28 cellular contexts compared by ENCODE assay signal in genomic region chr7:106608664-106609063, GRCh38. TPM values are rescaled to one million over a fixed set of nuclear protein-coding genes. Genes with fewer than 3 reads are reported as not detected.
DNase-seq lines count a peak whose midpoint lies in the region; FAIRE-seq and TF ChIP-seq lines count a peak whose summit lies in the region.
"Had no signal": no experiment of that assay in that cellular context is flagged by ENCODE, and none has a peak within 500 bp of the region (broad histone marks: within the 10 kb centered on the region; RNA-seq: fewer than 3 reads in every experiment).

No MANE protein-coding gene starts in this region.

- H3K9me3 ChIP-seq in Peyer's patch (peaks cover 0 to 4% (median 0%) of the 10 kb centered on the region in 4 donors), keratinocyte (ENCODE audit: control insufficient read depth, low read depth, low read length) (no peaks in the 10 kb centered on the region), trophoblast cell (ENCODE audit: insufficient read depth, low read depth, low read length) (no peaks in the 10 kb centered on the region)
- H3K9me3 ChIP-seq: BE2C, suprapubic skin, uterus had no signal

- no peak overlapping the region for H4K12ac ChIP-seq in trophoblast cell (ENCODE audit: low read depth, low read length)

- H3K4me2 ChIP-seq in keratinocyte (ENCODE audit: control insufficient read depth, extremely low read depth, insufficient read depth, low read depth, low read length): no peak overlapping the region
- H3K4me2 ChIP-seq in trophoblast cell (ENCODE audit: low read length): no peak overlapping the region
- H3K4me2 ChIP-seq: KMS-11 had no signal

- no peak for DNase-seq in Calu3
- peak in 2 of 3 donors; percentile 57 to 75 for DNase-seq in Peyer's patch
- DNase-seq in keratinocyte (ENCODE audit: low read depth, low spot score): no peak
- no peak for DNase-seq in trophoblast cell
- no peak for DNase-seq in T-helper 1 cell
- no peak for DNase-seq in kidney glomerular epithelial cell (lab: John Stamatoyannopoulos, UW)
- DNase-seq in HuH-7 (ENCODE audit: low spot score): no peak
- no peak for DNase-seq in amniotic stem cell (lab: John Stamatoyannopoulos, UW)
- DNase-seq: activated CD4-positive, alpha-beta T cell treated with anti-CD3 and anti-CD28 coated beads for 4 hours; BE2C; CD8-positive, alpha-beta T cell; effector CD8-positive, alpha-beta T cell; left ventricle myocardium superior; MM.1S; NCI-H2081; NCI-H345; NCI-H69; SHP77 treated with DMSO at 0.1 percent for 48 hours; stimulated activated naive CD4-positive, alpha-beta T cell treated with Interleukin-2 at 50 U/mL for 16 hours; T1000; uterus; WERI-Rb-1 had no signal

- dilution Hi-C loops in keratinocyte (cut with MboI; ENCODE audit: extremely low pct_ligation_motif_present, low sequenced_read_pairs): no loop called here

- H3K4me1 ChIP-seq in Peyer's patch (peaks cover 0 to 18% (median 0%) of the 10 kb centered on the region in 4 donors), keratinocyte (ENCODE audit: control insufficient read depth, extremely low read depth, insufficient read depth, low read length) (peaks cover 24% of the 10 kb centered on the region), trophoblast cell (ENCODE audit: control insufficient read depth in 1 of 2, insufficient read depth in 2 of 2, low read length in 2 of 2) (no peaks in the 10 kb centered on the region)
- H3K4me1 ChIP-seq: suprapubic skin, uterus had no signal

- no peaks in the 10 kb centered on the region for H4K20me1 ChIP-seq in keratinocyte (ENCODE audit: control insufficient read depth, extremely low read depth, insufficient read depth, low read length)

- no peak overlapping the region for H2AK5ac ChIP-seq in trophoblast cell (ENCODE audit: low read length)

- peak overlapping the region; percentile 32 for H3K27ac Mint-ChIP-seq in Calu3 (ENCODE audit: unreplicated experiment)
- H3K27ac Mint-ChIP-seq: activated naive CD4-positive, alpha-beta T cell treated with anti-CD3 and anti-CD28 coated beads, Interleukin-2, amount 50 U/mL, for 24 hours; CD8-positive, alpha-beta T cell; nephron had no signal

- intact Hi-C loops in Calu3 (cut with micrococcal nuclease; ENCODE audit: unreplicated experiment): no loop called here

- H3K14ac ChIP-seq in trophoblast cell (ENCODE audit: low read length): no peak overlapping the region

- H4K8ac ChIP-seq in trophoblast cell (ENCODE audit: low read depth, low read length): no peak overlapping the region

- H3K23ac ChIP-seq in trophoblast cell (ENCODE audit: low read length): no peak overlapping the region

- H3K9me1 ChIP-seq in keratinocyte (ENCODE audit: control insufficient read depth, extremely low read depth, insufficient read depth, low read length): no peaks in the 10 kb centered on the region

- no peak overlapping the region for H2BK120ac ChIP-seq in trophoblast cell (ENCODE audit: insufficient read depth, low read length, poor library complexity)

- WGBS in trophoblast cell (ENCODE audit: extremely low coverage, insufficient coverage, insufficient read length): no CpG with 5 or more reads among the region's 1 CpG

- H3K18ac ChIP-seq in trophoblast cell (ENCODE audit: low read length): no peak overlapping the region

- TF ChIP-seq CTCF in Calu3 (IDR thresholded peaks at IDR 0.05; ENCODE audit: unreplicated experiment) (no peak), Peyer's patch (IDR thresholded peaks at IDR 0.05) (no peak), keratinocyte (optimal IDR thresholded peaks at IDR 0.05 in 1 of 3, IDR thresholded peaks at IDR 0.05 in 1 of 3, conservative IDR thresholded peaks at IDR 0.05 in 1 of 3; ENCODE audit: extremely low read depth in 1 of 3, insufficient read depth in 2 of 3, low read length in 3 of 3) (no peak)

- no TSS peak for BruUV-seq in Calu3 (replicated peaks; lab: Mats Ljungman, UMichigan)

- no peak for TF ChIP-seq POLR2A in Peyer's patch (IDR thresholded peaks at IDR 0.05)

- H2AFZ ChIP-seq in keratinocyte (ENCODE audit: control insufficient read depth, low read length): peak overlapping the region; percentile 1
- H2AFZ ChIP-seq in trophoblast cell (ENCODE audit: insufficient read depth, low read length, poor library complexity): no peak overlapping the region

- H3K4me3 ChIP-seq in Peyer's patch (no peak overlapping the region), keratinocyte (ENCODE audit: control insufficient read depth in 2 of 3, extremely low read depth in 1 of 3, insufficient read depth in 2 of 3, low read depth in 1 of 3, low read length in 3 of 3) (no peak overlapping the region), trophoblast cell (ENCODE audit: low read depth, low read length) (no peak overlapping the region)
- H3K4me3 ChIP-seq: suprapubic skin, uterus had no signal

- H3K4me3 Mint-ChIP-seq in Calu3 (ENCODE audit: low read depth, unreplicated experiment): no peak overlapping the region
- H3K4me3 Mint-ChIP-seq: activated naive CD4-positive, alpha-beta T cell treated with anti-CD3 and anti-CD28 coated beads, Interleukin-2, amount 50 U/mL, for 24 hours; CD8-positive, alpha-beta T cell; nephron had no signal

- CTCF ChIA-PET in Calu3 (lab: Charles Lee): no interaction called here

- H3K79me1 ChIP-seq in trophoblast cell (ENCODE audit: low read length): no peaks in the 10 kb centered on the region

- H3K27me3 ChIP-seq in Peyer's patch (no peaks in the 10 kb centered on the region), keratinocyte (ENCODE audit: control insufficient read depth, extremely low read depth, insufficient read depth, low read length) (no peaks in the 10 kb centered on the region), trophoblast cell (ENCODE audit: insufficient read depth, low read length) (no peaks in the 10 kb centered on the region)
- H3K27me3 ChIP-seq: BE2C, suprapubic skin, uterus had no signal

- H3K4me1 Mint-ChIP-seq in Calu3 (ENCODE audit: low read depth, unreplicated experiment): peaks cover 11% of the 10 kb centered on the region
- H3K4me1 Mint-ChIP-seq: activated naive CD4-positive, alpha-beta T cell treated with anti-CD3 and anti-CD28 coated beads, Interleukin-2, amount 50 U/mL, for 24 hours had no signal

- H3K79me2 ChIP-seq in keratinocyte (ENCODE audit: control insufficient read depth, insufficient read depth, low read length) (no peaks in the 10 kb centered on the region), trophoblast cell (ENCODE audit: control insufficient read depth, insufficient read depth, low read length, poor library complexity) (no peaks in the 10 kb centered on the region)

- H3K36me3 Mint-ChIP-seq in Calu3 (ENCODE audit: insufficient read depth, unreplicated experiment): no peaks in the 10 kb centered on the region
- H3K36me3 Mint-ChIP-seq: activated naive CD4-positive, alpha-beta T cell treated with anti-CD3 and anti-CD28 coated beads, Interleukin-2, amount 50 U/mL, for 24 hours; CD8-positive, alpha-beta T cell had no signal

- no peaks in the 10 kb centered on the region for H3K9me3 Mint-ChIP-seq in Calu3 (ENCODE audit: low read depth, unreplicated experiment)
- H3K9me3 Mint-ChIP-seq: activated naive CD4-positive, alpha-beta T cell treated with anti-CD3 and anti-CD28 coated beads, Interleukin-2, amount 50 U/mL, for 24 hours had no signal

- H3K27ac ChIP-seq in Peyer's patch (peak overlapping the region in 3 of 4 donors; percentile 36 to 71 (median 56)), keratinocyte (ENCODE audit: control insufficient read depth, insufficient read depth, low read length) (peak overlapping the region; percentile 52), trophoblast cell (ENCODE audit: low read depth, low read length) (no peak overlapping the region)
- H3K27ac ChIP-seq: KMS-11, suprapubic skin, uterus, WERI-Rb-1 had no signal

- H4K91ac ChIP-seq in trophoblast cell (ENCODE audit: low read depth, low read length): peak overlapping the region; percentile 81

- H3K36me3 ChIP-seq in Peyer's patch (no peaks in the 10 kb centered on the region), keratinocyte (ENCODE audit: control insufficient read depth in 2 of 2, extremely low read depth in 1 of 2, insufficient read depth in 2 of 2, low read length in 2 of 2) (no peaks in the 10 kb centered on the region), trophoblast cell (ENCODE audit: control insufficient read depth in 1 of 2, insufficient read depth in 2 of 2, low read length in 2 of 2) (no peaks in the 10 kb centered on the region)
- H3K36me3 ChIP-seq: BE2C, suprapubic skin, uterus, WERI-Rb-1 had no signal

- no peaks in the 10 kb centered on the region for H3K27me3 Mint-ChIP-seq in Calu3 (ENCODE audit: unreplicated experiment)
- H3K27me3 Mint-ChIP-seq: activated naive CD4-positive, alpha-beta T cell treated with anti-CD3 and anti-CD28 coated beads, Interleukin-2, amount 50 U/mL, for 24 hours had no signal

- H2BK5ac ChIP-seq in trophoblast cell (ENCODE audit: low read depth, low read length, poor library complexity): no peak overlapping the region

- no peak for FAIRE-seq in keratinocyte (lab: Jason Lieb, UNC)
- FAIRE-seq: colon, islet of Langerhans had no signal

- no peak overlapping the region for H3K9ac ChIP-seq in keratinocyte (ENCODE audit: control insufficient read depth, extremely low read depth, insufficient read depth, low read length)
- no peak overlapping the region for H3K9ac ChIP-seq in trophoblast cell (ENCODE audit: low read length)
- H3K9ac ChIP-seq: KMS-11 had no signal

- no peak overlapping the region for H3K4ac ChIP-seq in trophoblast cell (ENCODE audit: low read depth, low read length)

- no peak overlapping the region for H2BK12ac ChIP-seq in trophoblast cell (ENCODE audit: low read length)

RNA-seq across cellular contexts. Expression of gene CCDC71L, which starts 52.3 kb away (rescaled TPM):
- total RNA-seq in Calu3 (2022): 28.1 and 30.9 TPM in 2 replicates
- total RNA-seq in Peyer's patch: 10 to 100 TPM; 20.3 to 33.8 (median 23.8) TPM
- polyA plus RNA-seq in keratinocyte: 8.3 to 10.9 TPM (median 10.6 TPM) in 3 replicates
- 2.3 TPM for polyA plus RNA-seq in keratinocyte (2011; ENCODE audit: low read depth)
- 8.5 and 8.7 TPM in 2 replicates for polyA plus RNA-seq in keratinocyte (2011; cell fraction: cytosol; rRNA removed)
- 9.9 and 10.5 TPM in 2 replicates for polyA plus RNA-seq in keratinocyte (2011; cell fraction: nucleus; rRNA removed)
- polyA plus RNA-seq in keratinocyte (2012; ENCODE audit: low replicate concordance): 7.2 and 15.5 TPM in 2 replicates
- 3.0 to 4.3 TPM (median 3.5 TPM) in 3 replicates for polyA minus RNA-seq in keratinocyte
- polyA minus RNA-seq in keratinocyte (2011; cell fraction: cytosol; rRNA and poly(A)+ RNA removed): 14.6 TPM
- polyA minus RNA-seq in keratinocyte (2011; cell fraction: nucleus; rRNA and poly(A)+ RNA removed): 6.7 and 8.7 TPM in 2 replicates
- 26.3 and 29.6 TPM in 2 replicates for polyA plus RNA-seq in trophoblast cell (2013)

Comparison
In these comparisons a context has a peak if more than half of its experiments do, and no peak if none do; other contexts are left out.
1. DNase-seq: peak in Peyer's patch (2 of 3); none in Calu3 (single experiment), keratinocyte (single experiment), trophoblast cell (0 of 2), T-helper 1 cell (0 of 5), kidney glomerular epithelial cell (single experiment), HuH-7 (single experiment) and amniotic stem cell (single experiment).